Comparison of ENCODE assay signal across 1 cellular context in the genomic region with DNA sequence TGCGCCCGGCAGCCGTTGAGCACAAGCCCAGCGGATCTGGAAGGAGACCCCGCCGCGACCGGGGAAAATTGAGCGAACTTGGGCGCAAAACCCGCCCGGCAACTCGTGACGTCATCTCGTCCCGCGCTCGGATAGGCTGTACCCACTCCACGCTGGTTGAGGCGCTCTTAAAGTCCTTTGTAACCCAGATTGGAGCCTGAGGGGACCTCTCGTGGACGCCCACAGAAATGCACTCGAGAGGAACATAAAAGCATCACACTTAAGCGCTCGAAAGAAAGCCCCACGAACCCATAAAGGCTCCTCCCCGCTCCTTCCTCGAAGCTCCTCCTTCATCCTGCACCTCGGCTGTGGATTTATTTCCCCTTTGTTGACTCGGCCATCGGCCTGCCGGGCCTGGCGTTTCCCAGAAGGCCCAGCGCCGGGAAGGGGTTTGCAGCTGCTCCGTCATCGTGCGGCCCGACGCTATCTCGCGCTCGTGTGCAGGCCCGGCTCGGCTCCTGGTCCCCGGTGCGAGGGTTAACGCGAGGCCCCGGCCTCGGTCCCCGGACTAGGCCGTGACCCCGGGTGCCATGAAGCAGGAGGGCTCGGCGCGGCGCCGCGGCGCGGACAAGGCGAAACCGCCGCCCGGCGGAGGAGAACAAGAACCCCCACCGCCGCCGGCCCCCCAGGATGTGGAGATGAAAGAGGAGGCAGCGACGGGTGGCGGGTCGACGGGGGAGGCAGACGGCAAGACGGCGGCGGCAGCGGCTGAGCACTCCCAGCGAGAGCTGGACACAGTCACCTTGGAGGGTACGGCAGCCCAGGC.
TF ChIP-seq lines count a peak whose summit lies in the region.

TSS of gene PSMD3 (plus strand) at position 406 of the 805 bp plus-strand sequence. CDS start at position 570, 164 bp downstream.

TF ChIP-seq in HEK293, 187 proteins besides CTCF, POLR2A, EP300 and RAD21 (continued from another document and continues in another):
- TF ChIP-seq ZNF571 (tag by site-specific recombination; IDR thresholded peaks at IDR 0.05) = no peak
- no peak for TF ChIP-seq ZNF248 (tag by site-specific recombination; IDR thresholded peaks at IDR 0.05)
- TF ChIP-seq ZNF16 (tag by site-specific recombination; IDR thresholded peaks at IDR 0.05; ENCODE audit: low read depth) = peak; percentile 77
- peak; percentile 97 for TF ChIP-seq ZNF629 (tag by site-specific recombination; IDR thresholded peaks at IDR 0.05)
- peak; percentile 77 for TF ChIP-seq ZBTB8A (tag by site-specific recombination; IDR thresholded peaks at IDR 0.05)
- TF ChIP-seq ZSCAN18 (tag by site-specific recombination; IDR thresholded peaks at IDR 0.05) = peak; percentile 63; the same call in 1 of the 2 replicates
- no peak for TF ChIP-seq SCRT1 (tag by site-specific recombination; IDR thresholded peaks at IDR 0.05; ENCODE audit: borderline replicate concordance)
- TF ChIP-seq ZNF175 (tag by site-specific recombination; IDR thresholded peaks at IDR 0.05) = no peak
- TF ChIP-seq ZNF37A (tag by site-specific recombination; IDR thresholded peaks at IDR 0.05) = no peak; the same call in 1 of the 2 replicates
- no peak for TF ChIP-seq ZNF792 (tag by site-specific recombination; IDR thresholded peaks at IDR 0.05)
- TF ChIP-seq, protein P1, sequence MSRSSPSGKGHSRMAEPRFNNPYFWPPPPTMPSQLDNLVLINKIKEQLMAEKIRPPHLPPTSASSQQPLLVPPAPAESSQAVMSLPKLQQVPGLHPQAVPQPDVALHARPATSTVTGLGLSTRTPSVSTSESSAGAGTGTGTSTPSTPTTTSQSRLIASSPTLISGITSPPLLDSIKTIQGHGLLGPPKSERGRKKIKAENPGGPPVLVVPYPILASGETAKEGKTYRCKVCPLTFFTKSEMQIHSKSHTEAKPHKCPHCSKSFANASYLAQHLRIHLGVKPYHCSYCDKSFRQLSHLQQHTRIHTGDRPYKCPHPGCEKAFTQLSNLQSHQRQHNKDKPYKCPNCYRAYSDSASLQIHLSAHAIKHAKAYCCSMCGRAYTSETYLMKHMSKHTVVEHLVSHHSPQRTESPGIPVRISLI (tag by site-specific recombination; IDR thresholded peaks at IDR 0.05) = no peak
- TF ChIP-seq IKZF3 (tag by site-specific recombination; IDR thresholded peaks at IDR 0.05) = no peak
- peak; percentile 100 for TF ChIP-seq ZFP37 (tag by site-specific recombination; IDR thresholded peaks at IDR 0.05)
- peak; percentile 93 for TF ChIP-seq ZNF561 (tag by site-specific recombination; IDR thresholded peaks at IDR 0.05; ENCODE audit: borderline replicate concordance)
- TF ChIP-seq, protein P2, sequence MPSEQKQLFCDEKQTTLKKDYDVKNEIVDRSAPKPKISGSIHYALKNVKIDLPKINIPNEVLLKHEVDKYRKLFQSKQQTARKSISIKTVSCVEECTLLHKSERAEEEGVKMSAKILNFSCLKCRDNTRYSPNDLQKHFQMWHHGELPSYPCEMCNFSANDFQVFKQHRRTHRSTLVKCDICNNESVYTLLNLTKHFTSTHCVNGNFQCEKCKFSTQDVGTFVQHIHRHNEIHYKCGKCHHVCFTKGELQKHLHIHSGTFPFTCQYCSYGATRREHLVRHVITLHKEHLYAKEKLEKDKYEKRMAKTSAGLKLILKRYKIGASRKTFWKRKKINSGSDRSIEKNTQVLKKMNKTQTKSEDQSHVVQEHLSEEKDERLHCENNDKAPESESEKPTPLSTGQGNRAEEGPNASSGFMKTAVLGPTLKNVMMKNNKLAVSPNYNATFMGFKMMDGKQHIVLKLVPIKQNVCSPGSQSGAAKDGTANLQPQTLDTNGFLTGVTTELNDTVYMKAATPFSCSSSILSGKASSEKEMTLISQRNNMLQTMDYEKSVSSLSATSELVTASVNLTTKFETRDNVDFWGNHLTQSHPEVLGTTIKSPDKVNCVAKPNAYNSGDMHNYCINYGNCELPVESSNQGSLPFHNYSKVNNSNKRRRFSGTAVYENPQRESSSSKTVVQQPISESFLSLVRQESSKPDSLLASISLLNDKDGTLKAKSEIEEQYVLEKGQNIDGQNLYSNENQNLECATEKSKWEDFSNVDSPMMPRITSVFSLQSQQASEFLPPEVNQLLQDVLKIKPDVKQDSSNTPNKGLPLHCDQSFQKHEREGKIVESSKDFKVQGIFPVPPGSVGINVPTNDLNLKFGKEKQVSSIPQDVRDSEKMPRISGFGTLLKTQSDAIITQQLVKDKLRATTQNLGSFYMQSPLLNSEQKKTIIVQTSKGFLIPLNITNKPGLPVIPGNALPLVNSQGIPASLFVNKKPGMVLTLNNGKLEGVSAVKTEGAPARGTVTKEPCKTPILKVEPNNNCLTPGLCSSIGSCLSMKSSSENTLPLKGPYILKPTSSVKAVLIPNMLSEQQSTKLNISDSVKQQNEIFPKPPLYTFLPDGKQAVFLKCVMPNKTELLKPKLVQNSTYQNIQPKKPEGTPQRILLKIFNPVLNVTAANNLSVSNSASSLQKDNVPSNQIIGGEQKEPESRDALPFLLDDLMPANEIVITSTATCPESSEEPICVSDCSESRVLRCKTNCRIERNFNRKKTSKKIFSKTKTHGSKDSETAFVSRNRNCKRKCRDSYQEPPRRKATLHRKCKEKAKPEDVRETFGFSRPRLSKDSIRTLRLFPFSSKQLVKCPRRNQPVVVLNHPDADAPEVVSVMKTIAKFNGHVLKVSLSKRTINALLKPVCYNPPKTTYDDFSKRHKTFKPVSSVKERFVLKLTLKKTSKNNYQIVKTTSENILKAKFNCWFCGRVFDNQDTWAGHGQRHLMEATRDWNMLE (tag by site-specific recombination; conservative IDR thresholded peaks at IDR 0.05; ENCODE audit: low read depth) = peak; percentile 75
- peak; percentile 100 for TF ChIP-seq ZBTB17 (tag by site-specific recombination; IDR thresholded peaks at IDR 0.05)
- no peak for TF ChIP-seq ZNF404 (tag by site-specific recombination; IDR thresholded peaks at IDR 0.05)
- peak; percentile 96 for TF ChIP-seq ZNF2 (tag by site-specific recombination; IDR thresholded peaks at IDR 0.05)
- TF ChIP-seq MYNN (tag by site-specific recombination; IDR thresholded peaks at IDR 0.05; ENCODE audit: borderline replicate concordance) = 0 out of 2 replicates have a peak, but pooled peaks have one; percentile 64
- no peak for TF ChIP-seq ZNF544 (tag by site-specific recombination; IDR thresholded peaks at IDR 0.05)
- no peak; the same call in 1 of the 2 replicates for TF ChIP-seq KLF7 (tag by site-specific recombination; IDR thresholded peaks at IDR 0.05; ENCODE audit: borderline replicate concordance)
- TF ChIP-seq, protein P3, sequence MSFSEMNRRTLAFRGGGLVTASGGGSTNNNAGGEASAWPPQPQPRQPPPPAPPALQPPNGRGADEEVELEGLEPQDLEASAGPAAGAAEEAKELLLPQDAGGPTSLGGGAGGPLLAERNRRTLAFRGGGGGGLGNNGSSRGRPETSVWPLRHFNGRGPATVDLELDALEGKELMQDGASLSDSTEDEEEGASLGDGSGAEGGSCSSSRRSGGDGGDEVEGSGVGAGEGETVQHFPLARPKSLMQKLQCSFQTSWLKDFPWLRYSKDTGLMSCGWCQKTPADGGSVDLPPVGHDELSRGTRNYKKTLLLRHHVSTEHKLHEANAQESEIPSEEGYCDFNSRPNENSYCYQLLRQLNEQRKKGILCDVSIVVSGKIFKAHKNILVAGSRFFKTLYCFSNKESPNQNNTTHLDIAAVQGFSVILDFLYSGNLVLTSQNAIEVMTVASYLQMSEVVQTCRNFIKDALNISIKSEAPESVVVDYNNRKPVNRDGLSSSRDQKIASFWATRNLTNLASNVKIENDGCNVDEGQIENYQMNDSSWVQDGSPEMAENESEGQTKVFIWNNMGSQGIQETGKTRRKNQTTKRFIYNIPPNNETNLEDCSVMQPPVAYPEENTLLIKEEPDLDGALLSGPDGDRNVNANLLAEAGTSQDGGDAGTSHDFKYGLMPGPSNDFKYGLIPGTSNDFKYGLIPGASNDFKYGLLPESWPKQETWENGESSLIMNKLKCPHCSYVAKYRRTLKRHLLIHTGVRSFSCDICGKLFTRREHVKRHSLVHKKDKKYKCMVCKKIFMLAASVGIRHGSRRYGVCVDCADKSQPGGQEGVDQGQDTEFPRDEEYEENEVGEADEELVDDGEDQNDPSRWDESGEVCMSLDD (tag by site-specific recombination; IDR thresholded peaks at IDR 0.05) = peak; percentile 90
- TF ChIP-seq SP2 (tag by site-specific recombination; IDR thresholded peaks at IDR 0.05) = peak; percentile 68
- TF ChIP-seq ZNF692 (tag by site-specific recombination; IDR thresholded peaks at IDR 0.05) = peak; percentile 87
- TF ChIP-seq, protein P4, sequence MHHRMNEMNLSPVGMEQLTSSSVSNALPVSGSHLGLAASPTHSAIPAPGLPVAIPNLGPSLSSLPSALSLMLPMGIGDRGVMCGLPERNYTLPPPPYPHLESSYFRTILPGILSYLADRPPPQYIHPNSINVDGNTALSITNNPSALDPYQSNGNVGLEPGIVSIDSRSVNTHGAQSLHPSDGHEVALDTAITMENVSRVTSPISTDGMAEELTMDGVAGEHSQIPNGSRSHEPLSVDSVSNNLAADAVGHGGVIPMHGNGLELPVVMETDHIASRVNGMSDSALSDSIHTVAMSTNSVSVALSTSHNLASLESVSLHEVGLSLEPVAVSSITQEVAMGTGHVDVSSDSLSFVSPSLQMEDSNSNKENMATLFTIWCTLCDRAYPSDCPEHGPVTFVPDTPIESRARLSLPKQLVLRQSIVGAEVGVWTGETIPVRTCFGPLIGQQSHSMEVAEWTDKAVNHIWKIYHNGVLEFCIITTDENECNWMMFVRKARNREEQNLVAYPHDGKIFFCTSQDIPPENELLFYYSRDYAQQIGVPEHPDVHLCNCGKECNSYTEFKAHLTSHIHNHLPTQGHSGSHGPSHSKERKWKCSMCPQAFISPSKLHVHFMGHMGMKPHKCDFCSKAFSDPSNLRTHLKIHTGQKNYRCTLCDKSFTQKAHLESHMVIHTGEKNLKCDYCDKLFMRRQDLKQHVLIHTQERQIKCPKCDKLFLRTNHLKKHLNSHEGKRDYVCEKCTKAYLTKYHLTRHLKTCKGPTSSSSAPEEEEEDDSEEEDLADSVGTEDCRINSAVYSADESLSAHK (tag by site-specific recombination; IDR thresholded peaks at IDR 0.05) = peak; percentile 20; the same call in 1 of the 2 replicates
- peak; percentile 95 for TF ChIP-seq TRIM28 (IDR thresholded peaks at IDR 0.05; ENCODE audit: borderline replicate concordance, low read length)
- TF ChIP-seq YY2 (tag by site-specific recombination; IDR thresholded peaks at IDR 0.05) = peak; percentile 83
- peak; percentile 90 for TF ChIP-seq SP3 (tag by site-specific recombination; IDR thresholded peaks at IDR 0.05)
- TF ChIP-seq, protein P5, sequence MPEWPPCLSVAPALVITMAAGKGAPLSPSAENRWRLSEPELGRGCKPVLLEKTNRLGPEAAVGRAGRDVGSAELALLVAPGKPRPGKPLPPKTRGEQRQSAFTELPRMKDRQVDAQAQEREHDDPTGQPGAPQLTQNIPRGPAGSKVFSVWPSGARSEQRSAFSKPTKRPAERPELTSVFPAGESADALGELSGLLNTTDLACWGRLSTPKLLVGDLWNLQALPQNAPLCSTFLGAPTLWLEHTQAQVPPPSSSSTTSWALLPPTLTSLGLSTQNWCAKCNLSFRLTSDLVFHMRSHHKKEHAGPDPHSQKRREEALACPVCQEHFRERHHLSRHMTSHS (tag by site-specific recombination; IDR thresholded peaks at IDR 0.05) = no peak
- no peak for TF ChIP-seq SALL2 (tag by site-specific recombination; IDR thresholded peaks at IDR 0.05; ENCODE audit: borderline replicate concordance)
- no peak for TF ChIP-seq BCL11A (tag by site-specific recombination; IDR thresholded peaks at IDR 0.05; ENCODE audit: low read depth)
- peak; percentile 94 for TF ChIP-seq ZBTB11 (tag by site-specific recombination; conservative IDR thresholded peaks at IDR 0.05; ENCODE audit: low read depth)
- no peak for TF ChIP-seq ZNF776 (tag by site-specific recombination; IDR thresholded peaks at IDR 0.05; ENCODE audit: borderline replicate concordance)
- no peak; the same call in 1 of the 2 replicates for TF ChIP-seq ZNF335 (tag by site-specific recombination; conservative IDR thresholded peaks at IDR 0.05)
